Comparison of ENCODE assay signal across 14 cellular contexts in the genomic region with DNA sequence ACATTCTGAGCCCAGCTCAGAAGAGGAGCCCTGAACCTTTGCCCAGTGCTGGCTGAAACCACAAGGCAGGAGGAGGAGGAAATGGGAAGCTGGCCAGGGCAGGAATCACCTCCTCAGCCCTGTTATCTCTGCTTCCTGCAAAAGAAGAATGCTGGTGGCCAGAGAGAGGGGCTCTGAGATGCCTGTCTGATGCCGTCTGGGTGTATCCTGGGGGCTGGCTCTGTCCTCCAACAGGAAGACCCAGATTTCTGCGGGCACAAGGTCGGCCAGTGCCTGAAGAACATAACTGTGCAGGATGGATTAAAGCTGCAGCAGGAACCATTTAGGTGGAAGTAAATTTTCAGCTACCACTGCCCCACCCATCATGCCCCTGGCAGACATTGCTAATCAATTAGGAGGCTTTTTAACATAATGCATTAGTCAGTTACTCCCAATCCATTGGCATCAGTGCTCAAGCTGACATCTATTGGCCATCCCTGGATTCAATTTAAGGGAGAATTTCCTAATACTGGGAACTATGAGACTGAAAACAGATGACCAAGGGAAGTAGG.
DNase-seq lines count a peak whose midpoint lies in the region; ATAC-seq, FAIRE-seq and TF ChIP-seq lines count a peak whose summit lies in the region.
"Had no signal": no experiment of that assay in that cellular context is flagged by ENCODE, and none has a peak within 500 bp of the region (broad histone marks: within the 10 kb centered on the region; RNA-seq: fewer than 3 reads in every experiment).

No MANE protein-coding gene starts in this region.

- peak overlapping the region; percentile 54; the same call in 1 of the 2 replicates for H2AK5ac ChIP-seq in H1 (ENCODE audit: low read depth, low read length)
- peak overlapping the region; percentile 92 for H2AK5ac ChIP-seq in neuronal stem cell (ENCODE audit: low read depth, low read length)

- DNase-seq in ELR (ENCODE audit: low read depth): peak; percentile 70
- no peak for DNase-seq in Panc1 (ENCODE audit: low read depth, low spot score)
- DNase-seq in H1 (ENCODE audit: low read depth in 1 of 2, low spot score in 2 of 2): no peak
- no peak for DNase-seq in neuronal stem cell (ENCODE audit: low spot score)
- no peak for DNase-seq in NCI-H2081 (lab: John Stamatoyannopoulos, UW)
- no peak for DNase-seq in OCI-M1 (lab: John Stamatoyannopoulos, UW)
- DNase-seq in activated naive CD4-positive, alpha-beta T cell treated with anti-CD3 and anti-CD28 coated beads, Interleukin-2, amount 50 U/mL, for 16 hours: no peak
- no peak for DNase-seq in CD4-positive, alpha-beta T cell
- DNase-seq: activated CD4-positive, alpha-beta memory T cell treated with anti-CD3 and anti-CD28 coated beads, Interleukin-2, amount 10 ng/mL, durations not matched to agents 7 days and 5 days; Caco-2; lower lobe of right lung had no signal

- H3K79me1 ChIP-seq in H1 (ENCODE audit: low read depth, low read length) (no peaks in the 10 kb centered on the region), neuronal stem cell (ENCODE audit: low read depth, low read length) (no peaks in the 10 kb centered on the region)

- no peak for TF ChIP-seq RAD21 in H1 (IDR thresholded peaks at IDR 0.05 in 1 of 2, conservative IDR thresholded peaks at IDR 0.05 in 1 of 2; ENCODE audit: low read depth in 2 of 2, low read length in 2 of 2)

- no peaks in the 10 kb centered on the region for H3K9me3 Mint-ChIP-seq in CD4-positive, alpha-beta T cell
- H3K9me3 Mint-ChIP-seq: activated CD4-positive, alpha-beta memory T cell treated with anti-CD3 and anti-CD28 coated beads, Interleukin-2, amount 10 ng/mL, durations not matched to agents 7 days and 5 days had no signal

- H2BK20ac ChIP-seq in H1 (ENCODE audit: low read length): peak overlapping the region; percentile 98

- H4K8ac ChIP-seq in H1 (ENCODE audit: extremely low read depth, insufficient read depth, low read length): no peak overlapping the region
- no peak overlapping the region for H4K8ac ChIP-seq in neuronal stem cell (ENCODE audit: low read depth, low read length)

- H2BK120ac ChIP-seq in H1 (replicated peaks; ENCODE audit: low read depth, low read length): peak overlapping the region; percentile 73
- no peak overlapping the region for H2BK120ac ChIP-seq in neuronal stem cell (ENCODE audit: low read depth, low read length)

- WGBS in H1 (ENCODE audit: extremely low coverage in 1 of 2, insufficient coverage in 1 of 2, insufficient read length in 1 of 2, insufficient replicate concordance in 2 of 2, low coverage in 1 of 2, low lambda C conversion rate in 2 of 2, missing lambda C conversion rate in 1 of 2), 2 experiments: 78% methylated on average over 3 of the region's 3 CpGs; no CpG with 5 or more reads in 1 of the 2 experiments
- no CpG with 5 or more reads among the region's 3 CpGs for WGBS in neuronal stem cell (ENCODE audit: extremely low coverage in 2 of 2, insufficient read length in 2 of 2, insufficient replicate concordance in 1 of 2), 2 donors

- no peak overlapping the region for H3K4me3 Mint-ChIP-seq in CD4-positive, alpha-beta T cell
- H3K4me3 Mint-ChIP-seq: activated CD4-positive, alpha-beta memory T cell treated with anti-CD3 and anti-CD28 coated beads, Interleukin-2, amount 10 ng/mL, durations not matched to agents 7 days and 5 days; activated naive CD8-positive, alpha-beta T cell had no signal

- no peaks in the 10 kb centered on the region for H3K23me2 ChIP-seq in H1 (ENCODE audit: low read depth, low read length)

- no peak for TF ChIP-seq EP300 in H1 (IDR thresholded peaks at IDR 0.05; ENCODE audit: borderline replicate concordance in 1 of 2, low read depth in 2 of 2, low read length in 2 of 2)

- H3K9me3 ChIP-seq in Panc1 (ENCODE audit: control insufficient read depth, insufficient read depth, low read depth, low read length): no peaks in the 10 kb centered on the region
- no peaks in the 10 kb centered on the region for H3K9me3 ChIP-seq in H1 (ENCODE audit: insufficient read depth in 2 of 2, low read depth in 1 of 2, low read length in 1 of 2)
- no peaks in the 10 kb centered on the region for H3K9me3 ChIP-seq in neuronal stem cell (replicated peaks in 1 of 2; ENCODE audit: control insufficient read depth in 2 of 2, insufficient read depth in 1 of 2, low read depth in 1 of 2, low read length in 2 of 2)
- H3K9me3 ChIP-seq in CD4-positive, alpha-beta T cell (ENCODE audit: control insufficient read depth, low read length): no peaks in the 10 kb centered on the region
- H3K9me3 ChIP-seq: Caco-2, lower lobe of right lung, vagina had no signal

- H2BK5ac ChIP-seq in H1 (ENCODE audit: low read depth, low read length) (peak overlapping the region; percentile 95; the same call in 1 of the 2 replicates), neuronal stem cell (ENCODE audit: low read length) (peak overlapping the region; percentile 49)

- in situ Hi-C loops in Panc1 (cut with HindIII; ENCODE audit: low pct_unique_long_range_greater_than_20kb, low sequenced_read_pairs): no loop called here

- H3K27me3 ChIP-seq in Panc1 (ENCODE audit: control insufficient read depth, insufficient read depth, low read length) (no peaks in the 10 kb centered on the region), H1 (replicated peaks in 1 of 4; ENCODE audit: control insufficient read depth in 3 of 4, extremely low read depth in 1 of 4, insufficient read depth in 3 of 4, low read length in 3 of 4) (no peaks in the 10 kb centered on the region; a peak in 1 of 7 replicates), neuronal stem cell (ENCODE audit: control insufficient read depth in 3 of 3, insufficient read depth in 3 of 3, low read depth in 1 of 3, low read length in 3 of 3) (peaks cover 0 to 2% (median 0%) of the 10 kb centered on the region in 3 experiments)
- H3K27me3 ChIP-seq in CD4-positive, alpha-beta T cell (ENCODE audit: control insufficient read depth, insufficient read depth, low read length): no peaks in the 10 kb centered on the region
- H3K27me3 ChIP-seq: vagina had no signal

- no peak for FAIRE-seq in H1 (lab: Jason Lieb, UNC)

- no peaks in the 10 kb centered on the region for H3K4me1 Mint-ChIP-seq in CD4-positive, alpha-beta T cell (ENCODE audit: low read depth)
- H3K4me1 Mint-ChIP-seq: activated CD4-positive, alpha-beta memory T cell treated with anti-CD3 and anti-CD28 coated beads, Interleukin-2, amount 10 ng/mL, durations not matched to agents 7 days and 5 days had no signal

- peak overlapping the region; percentile 6 for H4K5ac ChIP-seq in H1 (ENCODE audit: insufficient read length, low read depth, low read length)

- H3K4ac ChIP-seq in H1 (replicated peaks; ENCODE audit: insufficient read length, low read depth, low read length): no peak overlapping the region
- no peak overlapping the region for H3K4ac ChIP-seq in neuronal stem cell (ENCODE audit: low read length)

- H4K91ac ChIP-seq in H1 (replicated peaks; ENCODE audit: insufficient read length, low read length) (peak overlapping the region; percentile 85), neuronal stem cell (ENCODE audit: low read depth, low read length, poor library complexity) (no peak overlapping the region)

- H3K56ac ChIP-seq in H1 (replicated peaks; ENCODE audit: insufficient read length, low read depth, low read length): no peak overlapping the region

- H3K27ac ChIP-seq in Panc1 (ENCODE audit: low read length): no peak overlapping the region
- H3K27ac ChIP-seq in H1 (ENCODE audit: low read depth, low read length): no peak overlapping the region
- no peak overlapping the region for H3K27ac ChIP-seq in neuronal stem cell (replicated peaks; ENCODE audit: low read length)
- H3K27ac ChIP-seq in CD4-positive, alpha-beta T cell (ENCODE audit: low read depth, low read length): no peak overlapping the region
- H3K27ac ChIP-seq: KMS-11, lower lobe of right lung, vagina had no signal

- H2AFZ ChIP-seq in H1 (ENCODE audit: low read length) (no peak overlapping the region), neuronal stem cell (ENCODE audit: low read length) (no peak overlapping the region)

- no peaks in the 10 kb centered on the region for H3K36me3 Mint-ChIP-seq in CD4-positive, alpha-beta T cell (ENCODE audit: low read depth)
- H3K36me3 Mint-ChIP-seq: activated naive CD8-positive, alpha-beta T cell had no signal

- H3K4me2 ChIP-seq in H1 (ENCODE audit: insufficient read depth in 1 of 2, low read depth in 2 of 2, low read length in 2 of 2) (no peak overlapping the region), neuronal stem cell (ENCODE audit: insufficient read depth, low read length, poor library complexity, severe bottlenecking) (no peak overlapping the region)
- H3K4me2 ChIP-seq: KMS-11 had no signal

- no peaks in the 10 kb centered on the region for H3K36me3 ChIP-seq in Panc1 (ENCODE audit: control insufficient read depth, insufficient read depth, low read length)
- H3K36me3 ChIP-seq in H1 (ENCODE audit: control insufficient read depth in 2 of 4, insufficient read depth in 4 of 4, low read length in 3 of 4): no peaks in the 10 kb centered on the region
- no peaks in the 10 kb centered on the region for H3K36me3 ChIP-seq in neuronal stem cell (replicated peaks in 1 of 2; ENCODE audit: control insufficient read depth in 2 of 2, insufficient read depth in 2 of 2, low read length in 2 of 2)
- H3K36me3 ChIP-seq: lower lobe of right lung, vagina had no signal

- H3K27ac Mint-ChIP-seq in CD4-positive, alpha-beta T cell: no peak overlapping the region
- H3K27ac Mint-ChIP-seq: activated CD4-positive, alpha-beta memory T cell treated with anti-CD3 and anti-CD28 coated beads, Interleukin-2, amount 10 ng/mL, durations not matched to agents 7 days and 5 days; activated naive CD8-positive, alpha-beta T cell had no signal

- no peak for TF ChIP-seq POLR2A in H1 (IDR thresholded peaks at IDR 0.05; ENCODE audit: control extremely low read depth in 1 of 2, low read depth in 2 of 2, low read length in 2 of 2)

- H3K18ac ChIP-seq in H1 (ENCODE audit: extremely low read depth, low read length): peak overlapping the region; percentile 98
- no peak overlapping the region for H3K18ac ChIP-seq in neuronal stem cell (ENCODE audit: low read length)

- POLR2A ChIA-PET in Panc1 (lab: Charles Lee): no interaction called here
- POLR2A ChIA-PET in H1 (lab: Charles Lee; ENCODE audit: partially characterized antibody): interaction anchor here (0.9 to 1.6 kb wide), 3 partner anchors 9 to 23 kb away, joined by 3 to 4 read pairs (median 3); no protein-coding TSS in a partner anchor
- POLR2A ChIA-PET in CD4-positive, alpha-beta T cell (lab: Charles Lee): no interaction called here

- H3K27me3 Mint-ChIP-seq in CD4-positive, alpha-beta T cell: no peaks in the 10 kb centered on the region
- H3K27me3 Mint-ChIP-seq: activated naive CD8-positive, alpha-beta T cell had no signal

- H3K4me1 ChIP-seq in Panc1 (ENCODE audit: control insufficient read depth, insufficient read depth, low read length): peaks cover 12% of the 10 kb centered on the region; the same call in 1 of the 2 replicates
- peaks cover 18 to 73% (median 49%) of the 10 kb centered on the region in 4 experiments for H3K4me1 ChIP-seq in H1 (replicated peaks in 1 of 4; ENCODE audit: control insufficient read depth in 3 of 4, insufficient read depth in 4 of 4, low read length in 3 of 4)
- H3K4me1 ChIP-seq in neuronal stem cell (ENCODE audit: control insufficient read depth in 2 of 2, insufficient read depth in 1 of 2, low read depth in 1 of 2, low read length in 2 of 2): peaks cover 28 to 44% of the 10 kb centered on the region in 2 donors
- H3K4me1 ChIP-seq: Caco-2 had no signal

- H3K4me3 ChIP-seq in Panc1 (ENCODE audit: low read depth in 2 of 2, low read length in 2 of 2) (peak overlapping the region in 1 of 2 experiments; percentile 3; a peak in 1 of 4 replicates), H1 (ENCODE audit: extremely low read depth in 1 of 4, insufficient read depth in 2 of 4, low read depth in 3 of 4, low read length in 4 of 4) (no peak overlapping the region), neuronal stem cell (ENCODE audit: low read length in 2 of 2) (no peak overlapping the region)
- H3K4me3 ChIP-seq: lower lobe of right lung, vagina had no signal

- BruUV-seq in Panc1 (replicated peaks; lab: Mats Ljungman, UMichigan): no TSS peak

- H3K23ac ChIP-seq in H1 (ENCODE audit: insufficient read length) (no peak overlapping the region), neuronal stem cell (ENCODE audit: low read depth, low read length, poor library complexity) (no peak overlapping the region)

- no peaks in the 10 kb centered on the region for H4K20me1 ChIP-seq in H1 (replicated peaks in 1 of 2; ENCODE audit: control insufficient read depth in 1 of 2, insufficient read depth in 2 of 2, low read length in 2 of 2)

- CTCF ChIA-PET in Panc1 (lab: Charles Lee): interaction anchor here (1.2 kb wide), 1 partner anchor 89 kb away, joined by 3 read pairs; no protein-coding TSS in a partner anchor
- CTCF ChIA-PET in H1 (lab: Charles Lee; ENCODE audit: partially characterized antibody): interaction anchor here (0.7 to 6.5 kb wide), 21 partner anchors 9 to 224 kb away, joined by 3 to 68 read pairs (median 5); no protein-coding TSS in a partner anchor
- CTCF ChIA-PET in CD4-positive, alpha-beta T cell (lab: Charles Lee): no interaction called here

- H3K9ac ChIP-seq in H1 (replicated peaks in 1 of 4; ENCODE audit: extremely low read depth in 1 of 4, low read depth in 3 of 4, low read length in 3 of 4) (no peak overlapping the region), neuronal stem cell (ENCODE audit: low read depth, low read length, poor library complexity) (no peak overlapping the region)
- H3K9ac ChIP-seq: KMS-11 had no signal

- H3K14ac ChIP-seq in H1 (ENCODE audit: insufficient read length): no peak overlapping the region
- no peak overlapping the region for H3K14ac ChIP-seq in neuronal stem cell (ENCODE audit: low read length)

- H2BK15ac ChIP-seq in H1 (ENCODE audit: low read length): no peak overlapping the region
- H2BK15ac ChIP-seq in neuronal stem cell (ENCODE audit: low read length): no peak overlapping the region

- H2BK12ac ChIP-seq in H1 (ENCODE audit: low read depth, low read length): peak overlapping the region; percentile 88
- no peak overlapping the region for H2BK12ac ChIP-seq in neuronal stem cell (ENCODE audit: low read length)

- intact Hi-C loops in Panc1 (cut with micrococcal nuclease; ENCODE audit: unreplicated experiment): no loop called here
- intact Hi-C loops in CD4-positive, alpha-beta T cell (cut with DNase I, micrococcal nuclease): no loop called here

- ATAC-seq in Panc1: peak; percentile 47
- ATAC-seq in CD4-positive, alpha-beta T cell (ENCODE audit: poor library complexity): no peak
- ATAC-seq: lower lobe of right lung had no signal

- no peak for TF ChIP-seq CTCF in Panc1 (IDR thresholded peaks at IDR 0.05)
- TF ChIP-seq CTCF in H1 (IDR thresholded peaks at IDR 0.05; ENCODE audit: control extremely low read depth in 1 of 3, insufficient read depth in 1 of 3, low read depth in 1 of 3, low read length in 3 of 3): no peak
- no peak for TF ChIP-seq CTCF in CD4-positive, alpha-beta T cell (IDR thresholded peaks at IDR 0.05)

- no peaks in the 10 kb centered on the region for H3K79me2 ChIP-seq in H1 (ENCODE audit: control insufficient read depth in 1 of 2, insufficient read depth in 2 of 2, low read length in 2 of 2)
